ENCODE assay signal across 10 cellular contexts in the genomic region with DNA sequence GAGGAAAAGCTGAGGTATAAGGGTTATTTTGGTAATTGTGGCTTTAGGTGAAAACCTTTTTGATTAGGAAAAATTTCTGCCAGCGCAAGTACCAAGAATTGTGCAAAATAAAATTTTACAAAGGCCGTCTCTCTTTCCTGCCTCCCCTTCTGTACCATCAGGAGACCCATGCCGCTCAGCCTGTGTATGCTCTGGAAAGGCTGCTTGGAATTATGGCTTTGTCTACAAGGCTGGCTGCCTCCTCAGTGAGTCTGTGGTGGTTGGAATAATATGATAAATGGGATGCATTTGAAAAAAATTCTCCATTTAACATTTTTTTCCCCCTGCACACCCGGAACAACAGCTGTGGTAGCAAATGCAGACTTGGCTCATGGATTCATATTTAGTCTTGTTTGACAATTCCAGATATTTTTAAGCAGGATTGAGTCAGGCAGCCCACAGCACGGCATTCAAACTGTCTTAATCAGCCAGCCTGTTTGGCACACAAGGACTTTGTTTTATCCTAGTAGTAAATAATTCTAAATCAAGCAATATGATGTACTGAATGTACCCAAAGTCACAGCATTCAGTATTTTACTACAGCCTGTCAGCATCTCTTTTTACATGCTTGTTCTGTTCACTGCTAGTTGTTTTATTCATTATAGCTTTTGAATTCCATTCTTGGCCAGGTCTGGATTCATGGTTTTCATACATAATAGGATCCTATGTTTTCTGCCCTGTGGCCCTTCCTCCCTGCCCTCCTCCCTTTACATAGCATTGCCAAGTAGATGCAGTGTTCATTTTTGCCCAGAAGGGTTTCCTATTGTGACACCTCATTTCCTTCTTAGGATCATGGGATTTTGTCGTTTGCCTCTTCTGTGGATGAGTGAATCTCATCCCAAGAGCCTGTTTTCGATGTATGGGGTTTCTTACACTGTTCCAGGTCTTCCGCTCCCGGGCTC.
A peak's percentile ranks its signal among the peaks of the same experiment; 100 is the strongest.
DNase-seq lines count a peak whose midpoint lies in the region; TF ChIP-seq lines count a peak whose summit lies in the region.
"Had no signal": no experiment of that assay in that cellular context is flagged by ENCODE, and none has a peak within 500 bp of the region (broad histone marks: within the 10 kb centered on the region; RNA-seq: fewer than 3 reads in every experiment).

No MANE protein-coding gene starts in this region.

- H3K4me1 ChIP-seq in mesendoderm (ENCODE audit: control insufficient read depth, low read depth, low read length) (no peaks in the 10 kb centered on the region), tibial artery (peaks cover 0 to 54% (median 24%) of the 10 kb centered on the region in 4 donors), prostate gland (replicated peaks) (no peaks in the 10 kb centered on the region)

- H3K27me3 ChIP-seq in mesendoderm (ENCODE audit: insufficient read depth, low read length, poor library complexity): no peaks in the 10 kb centered on the region
- H3K27me3 ChIP-seq in tibial artery: no peaks in the 10 kb centered on the region
- H3K27me3 ChIP-seq in prostate gland (replicated peaks; ENCODE audit: insufficient read depth): no peaks in the 10 kb centered on the region

- H3K18ac ChIP-seq in mesendoderm (ENCODE audit: low read length): no peak overlapping the region

- TF ChIP-seq CTCF in choroid plexus epithelial cell (conservative IDR thresholded peaks at IDR 0.05; ENCODE audit: low read depth, low read length) (peak; percentile 3), tibial artery (IDR thresholded peaks at IDR 0.05) (peak in 1 of 2 experiments; percentile 9), prostate gland (IDR thresholded peaks at IDR 0.05) (no peak)

- H2AK5ac ChIP-seq in mesendoderm (ENCODE audit: low read length): no peak overlapping the region

- H3K9me3 ChIP-seq in tibial artery: no peaks in the 10 kb centered on the region
- H3K9me3 ChIP-seq in prostate gland: no peaks in the 10 kb centered on the region

- no peaks in the 10 kb centered on the region for H3K79me1 ChIP-seq in mesendoderm (ENCODE audit: low read length)

- H3K4me3 ChIP-seq in choroid plexus epithelial cell (ENCODE audit: low read depth, low read length): no peak overlapping the region
- no peak overlapping the region for H3K4me3 ChIP-seq in mesendoderm (ENCODE audit: low read length)
- H3K4me3 ChIP-seq in tibial artery: no peak overlapping the region
- H3K4me3 ChIP-seq in prostate gland: no peak overlapping the region

- no peak for TF ChIP-seq POLR2A in prostate gland (IDR thresholded peaks at IDR 0.05)

- no peak overlapping the region for H3K23ac ChIP-seq in mesendoderm (ENCODE audit: low read length)

- H4K5ac ChIP-seq in mesendoderm (ENCODE audit: low read length): no peak overlapping the region

- no peaks in the 10 kb centered on the region for H3K79me2 ChIP-seq in mesendoderm (ENCODE audit: control insufficient read depth, insufficient read depth, low read length)

- no peak overlapping the region for H2BK5ac ChIP-seq in mesendoderm (ENCODE audit: low read length)

- intact Hi-C loops in tibial artery (cut with DNase I; ENCODE audit: low total_unique reads) (no loop called here), prostate gland (cut with DNase I) (loop anchor here (10.0 kb wide), 1 partner anchor 62 kb away; no protein-coding TSS in a partner anchor)

- WGBS in mesendoderm (ENCODE audit: extremely low coverage, insufficient coverage, low lambda C conversion rate): no CpG with 5 or more reads among the region's 9 CpGs
- WGBS in prostate gland: 60% methylated on average over 9 of the region's 9 CpGs

- no peak overlapping the region for H3K56ac ChIP-seq in mesendoderm (ENCODE audit: low read length)

- no peak overlapping the region for H3K4me2 ChIP-seq in mesendoderm (ENCODE audit: low read length)

- no peak overlapping the region for H4K8ac ChIP-seq in mesendoderm (ENCODE audit: low read depth, low read length)

- no peak overlapping the region for H3K4ac ChIP-seq in mesendoderm (ENCODE audit: low read depth, low read length)

- DNase-seq in DMS 273 (lab: John Stamatoyannopoulos, UW; ENCODE audit: unreplicated experiment): peak; percentile 42
- DNase-seq in DMS 273 treated with DMSO at 0.1 percent for 48 hours (lab: John Stamatoyannopoulos, UW): no peak
- DNase-seq in choroid plexus epithelial cell (ENCODE audit: low read depth): peak; percentile 50
- DNase-seq in mesendoderm: peak; percentile 14
- DNase-seq in tibial artery: no peak
- DNase-seq in HK-2 (ENCODE audit: unreplicated experiment): no peak
- no peak for DNase-seq in CD1c-positive myeloid dendritic cell (ENCODE audit: extremely low spot score)
- no peak for DNase-seq in prostate gland (ENCODE audit: low spot score)
- DNase-seq: NCI-H1092 treated with DMSO at 0.1 percent for 48 hours had no signal

- H3K27ac ChIP-seq in mesendoderm (ENCODE audit: low read depth, low read length): no peak overlapping the region
- H3K27ac ChIP-seq in tibial artery: peak overlapping the region; percentile 31 to 63
- H3K27ac ChIP-seq in prostate gland: no peak overlapping the region
- H3K27ac ChIP-seq: 22Rv1 had no signal

- no peak overlapping the region for H2BK15ac ChIP-seq in mesendoderm (replicated peaks; ENCODE audit: low read depth)

- no peak overlapping the region for H2BK120ac ChIP-seq in mesendoderm (ENCODE audit: low read depth, low read length)

- H3K36me3 ChIP-seq in mesendoderm (ENCODE audit: control insufficient read depth, insufficient read depth, low read length) (no peaks in the 10 kb centered on the region), tibial artery (no peaks in the 10 kb centered on the region), prostate gland (no peaks in the 10 kb centered on the region)

- no peak overlapping the region for H3K9ac ChIP-seq in mesendoderm (ENCODE audit: low read length)

Comparison
In these comparisons a context has a peak if more than half of its experiments do, and no peak if none do; other contexts are left out.
1. DNase-seq: peak in DMS 273 (single experiment), choroid plexus epithelial cell (single experiment) and mesendoderm (single experiment); none in DMS 273 treated with DMSO at 0.1 percent for 48 hours (single experiment), tibial artery (0 of 2), HK-2 (single experiment), CD1c-positive myeloid dendritic cell (single experiment) and prostate gland (single experiment).
2. H3K27ac ChIP-seq: peak in tibial artery (2 of 2); none in mesendoderm (single experiment) and prostate gland (0 of 2).